Comparison of ENCODE assay signal across 20 cellular contexts in genomic region chr1:41679994-41680393, GRCh38.
DNase-seq lines count a peak whose midpoint lies in the region; ATAC-seq and TF ChIP-seq lines count a peak whose summit lies in the region.
"Had no signal": no experiment of that assay in that cellular context is flagged by ENCODE, and none has a peak within 500 bp of the region (broad histone marks: within the 10 kb centered on the region; RNA-seq: fewer than 3 reads in every experiment).

No MANE protein-coding gene starts in this region.

- no peak for TF ChIP-seq RAD21 in IMR-90 (IDR thresholded peaks at IDR 0.05; ENCODE audit: low read length)

- no peak overlapping the region for H3K9ac ChIP-seq in IMR-90 (ENCODE audit: low read depth, low read length)

- H2BK5ac ChIP-seq in IMR-90 (ENCODE audit: low read depth, low read length, poor library complexity, severe bottlenecking): no peak overlapping the region

- H2BK120ac ChIP-seq in IMR-90 (ENCODE audit: low read depth, low read length): peak overlapping the region; percentile 9; the same call in 1 of the 2 replicates

- in situ Hi-C loops in IMR-90 (cut with MboI; ENCODE audit: low sequenced_read_pairs): no loop called here

- no CpG with 5 or more reads among the region's 1 CpG for WGBS in IMR-90 (ENCODE audit: extremely low coverage in 2 of 2, insufficient read length in 1 of 2), 2 experiments

- H4K5ac ChIP-seq in IMR-90 (ENCODE audit: low read depth, low read length): no peak overlapping the region

- no peaks in the 10 kb centered on the region for H3K27me3 Mint-ChIP-seq in activated CD8-positive, alpha-beta T cell treated with anti-CD3 and anti-CD28 coated beads, Interleukin-2, amount 10 ng/mL, durations not matched to agents 7 days and 5 days (ENCODE audit: low read depth)
- H3K27me3 Mint-ChIP-seq in activated CD8-positive, alpha-beta T cell treated with anti-CD3 and anti-CD28 coated beads for 36 hours: no peaks in the 10 kb centered on the region
- H3K27me3 Mint-ChIP-seq in effector memory CD8-positive, alpha-beta T cell: no peaks in the 10 kb centered on the region
- H3K27me3 Mint-ChIP-seq: CD4-positive, alpha-beta memory T cell had no signal

- H3K36me3 Mint-ChIP-seq in activated CD8-positive, alpha-beta T cell treated with anti-CD3 and anti-CD28 coated beads, Interleukin-2, amount 10 ng/mL, durations not matched to agents 7 days and 5 days (ENCODE audit: low read depth): no peaks in the 10 kb centered on the region
- H3K36me3 Mint-ChIP-seq in activated CD8-positive, alpha-beta T cell treated with anti-CD3 and anti-CD28 coated beads for 36 hours (ENCODE audit: low read depth): no peaks in the 10 kb centered on the region
- peaks cover 5% of the 10 kb centered on the region for H3K36me3 Mint-ChIP-seq in effector memory CD8-positive, alpha-beta T cell (ENCODE audit: insufficient read depth)
- no peaks in the 10 kb centered on the region for H3K36me3 Mint-ChIP-seq in stimulated activated effector memory CD8-positive, alpha-beta T cell treated with anti-CD3 and anti-CD28 coated beads, Interleukin-12 subunit alpha, Interleukin-12 subunit beta, amount 100 ng/mL, for 72 hours
- H3K36me3 Mint-ChIP-seq: CD4-positive, alpha-beta memory T cell had no signal

- no peak for TF ChIP-seq POLR2A in IMR-90 (IDR thresholded peaks at IDR 0.05; ENCODE audit: low read depth, low read length)

- H3K27ac ChIP-seq in IMR-90 (ENCODE audit: insufficient read depth, low read length) (no peak overlapping the region), coronary artery (no peak overlapping the region)

- H3K27me3 ChIP-seq in IMR-90 (ENCODE audit: control insufficient read depth, insufficient read depth, low read length): no peaks in the 10 kb centered on the region
- H3K27me3 ChIP-seq: BE2C had no signal

- H3K4me2 ChIP-seq in IMR-90 (ENCODE audit: low read depth, low read length): no peak overlapping the region

- no peaks in the 10 kb centered on the region for H3K9me3 Mint-ChIP-seq in activated CD8-positive, alpha-beta T cell treated with anti-CD3 and anti-CD28 coated beads, Interleukin-2, amount 10 ng/mL, durations not matched to agents 7 days and 5 days (ENCODE audit: insufficient read depth)
- H3K9me3 Mint-ChIP-seq in activated CD8-positive, alpha-beta T cell treated with anti-CD3 and anti-CD28 coated beads for 36 hours: no peaks in the 10 kb centered on the region
- no peaks in the 10 kb centered on the region for H3K9me3 Mint-ChIP-seq in effector memory CD8-positive, alpha-beta T cell
- no peaks in the 10 kb centered on the region for H3K9me3 Mint-ChIP-seq in stimulated activated effector memory CD8-positive, alpha-beta T cell treated with anti-CD3 and anti-CD28 coated beads, Interleukin-12 subunit alpha, Interleukin-12 subunit beta, amount 100 ng/mL, for 72 hours

- TF ChIP-seq CTCF in activated CD8-positive, alpha-beta T cell treated with anti-CD3 and anti-CD28 coated beads for 36 hours (IDR thresholded peaks at IDR 0.05): no peak
- no peak for TF ChIP-seq CTCF in IMR-90 (conservative IDR thresholded peaks at IDR 0.05; ENCODE audit: low read depth, low read length)
- TF ChIP-seq CTCF in coronary artery (IDR thresholded peaks at IDR 0.05): no peak

- intact Hi-C loops in activated CD8-positive, alpha-beta T cell treated with anti-CD3 and anti-CD28 coated beads for 36 hours (cut with micrococcal nuclease): no loop called here
- intact Hi-C loops in IMR-90 (cut with micrococcal nuclease): no loop called here

- ATAC-seq in activated CD8-positive, alpha-beta T cell treated with anti-CD3 and anti-CD28 coated beads, Interleukin-2, amount 10 ng/mL, durations not matched to agents 7 days and 5 days: no peak
- no peak for ATAC-seq in activated CD8-positive, alpha-beta T cell treated with anti-CD3 and anti-CD28 coated beads for 36 hours
- ATAC-seq in IMR-90 (ENCODE audit: low read depth): no peak
- ATAC-seq in effector memory CD8-positive, alpha-beta T cell (replicated peaks): no peak
- no peak for ATAC-seq in stimulated activated effector memory CD8-positive, alpha-beta T cell treated with anti-CD3 and anti-CD28 coated beads, Interleukin-12 subunit alpha, Interleukin-12 subunit beta, amount 100 ng/mL, for 72 hours
- ATAC-seq in GM21737 (IDR thresholded peaks at IDR 0.05; ENCODE audit: unreplicated experiment): no peak
- ATAC-seq: PC-3 had no signal

- H4K8ac ChIP-seq in IMR-90 (ENCODE audit: low read depth in 2 of 2, low read length in 2 of 2): no peak overlapping the region

- dilution Hi-C loops in IMR-90 (cut with HindIII; ENCODE audit: low sequenced_read_pairs, unreplicated experiment): no loop called here

- H3K4me1 Mint-ChIP-seq in activated CD8-positive, alpha-beta T cell treated with anti-CD3 and anti-CD28 coated beads, Interleukin-2, amount 10 ng/mL, durations not matched to agents 7 days and 5 days (ENCODE audit: low read depth): peaks cover 92% of the 10 kb centered on the region
- H3K4me1 Mint-ChIP-seq in activated CD8-positive, alpha-beta T cell treated with anti-CD3 and anti-CD28 coated beads for 36 hours (ENCODE audit: low read depth): peaks cover 55% of the 10 kb centered on the region
- H3K4me1 Mint-ChIP-seq in effector memory CD8-positive, alpha-beta T cell (ENCODE audit: low read depth in 2 of 2): peaks cover 68 to 72% of the 10 kb centered on the region in 2 donors
- peaks cover 86% of the 10 kb centered on the region for H3K4me1 Mint-ChIP-seq in stimulated activated effector memory CD8-positive, alpha-beta T cell treated with anti-CD3 and anti-CD28 coated beads, Interleukin-12 subunit alpha, Interleukin-12 subunit beta, amount 100 ng/mL, for 72 hours

- H3K4me3 Mint-ChIP-seq in activated CD8-positive, alpha-beta T cell treated with anti-CD3 and anti-CD28 coated beads, Interleukin-2, amount 10 ng/mL, durations not matched to agents 7 days and 5 days: no peak overlapping the region
- H3K4me3 Mint-ChIP-seq in activated CD8-positive, alpha-beta T cell treated with anti-CD3 and anti-CD28 coated beads for 36 hours: no peak overlapping the region
- peak overlapping the region; percentile 53 to 68 for H3K4me3 Mint-ChIP-seq in effector memory CD8-positive, alpha-beta T cell
- H3K4me3 Mint-ChIP-seq in stimulated activated effector memory CD8-positive, alpha-beta T cell treated with anti-CD3 and anti-CD28 coated beads, Interleukin-12 subunit alpha, Interleukin-12 subunit beta, amount 100 ng/mL, for 72 hours: no peak overlapping the region
- H3K4me3 Mint-ChIP-seq: CD4-positive, alpha-beta memory T cell had no signal

- peak overlapping the region; percentile 30 for H2AFZ ChIP-seq in IMR-90 (replicated peaks; ENCODE audit: low read length, poor library complexity)

- H2BK20ac ChIP-seq in IMR-90 (ENCODE audit: low read depth, low read length): peak overlapping the region; percentile 24; the same call in 1 of the 2 replicates

- peak overlapping the region; percentile 85; the same call in 1 of the 2 replicates for H3K4ac ChIP-seq in IMR-90 (ENCODE audit: low read depth, low read length)

- H2AK9ac ChIP-seq in IMR-90 (replicated peaks; ENCODE audit: low read depth, low read length, poor library complexity): peak overlapping the region; percentile 50

- H3K23ac ChIP-seq in IMR-90 (ENCODE audit: low read depth, low read length): no peak overlapping the region

- peak overlapping the region; percentile 65; the same call in 1 of the 2 replicates for H2AK5ac ChIP-seq in IMR-90 (ENCODE audit: low read depth, low read length)

- CTCF ChIA-PET in activated CD8-positive, alpha-beta T cell treated with anti-CD3 and anti-CD28 coated beads, Interleukin-2, amount 10 ng/mL, durations not matched to agents 7 days and 5 days (lab: Charles Lee): interaction anchor here (1.2 kb wide), 1 partner anchor 10 kb away, joined by 3 read pairs; no protein-coding TSS in a partner anchor
- CTCF ChIA-PET in activated CD8-positive, alpha-beta T cell treated with anti-CD3 and anti-CD28 coated beads for 36 hours (lab: Charles Lee): no interaction called here
- CTCF ChIA-PET in IMR-90 (lab: Yijun Ruan, JAX): interaction anchor here (0.7 kb wide), 1 partner anchor 8 kb away, joined by 3 read pairs; no protein-coding TSS in a partner anchor

- BruUV-seq in IMR-90 (replicated peaks; lab: Mats Ljungman, UMichigan): no TSS peak

- H3K56ac ChIP-seq in IMR-90 (ENCODE audit: extremely low read depth, insufficient read depth, low read length): no peak overlapping the region

- H3K79me1 ChIP-seq in IMR-90 (ENCODE audit: low read depth in 1 of 2, low read length in 2 of 2): no peaks in the 10 kb centered on the region

- no peaks in the 10 kb centered on the region for H3K36me3 ChIP-seq in IMR-90 (ENCODE audit: control insufficient read depth, insufficient read depth, low read length)
- H3K36me3 ChIP-seq: BE2C had no signal

- no peaks in the 10 kb centered on the region for H3K9me3 ChIP-seq in IMR-90 (ENCODE audit: control insufficient read depth, insufficient read depth, low read length)
- H3K9me3 ChIP-seq: BE2C had no signal

- H3K4me3 ChIP-seq in IMR-90 (ENCODE audit: insufficient read depth, low read depth, low read length) (no peak overlapping the region), coronary artery (no peak overlapping the region)

- H4K91ac ChIP-seq in IMR-90 (ENCODE audit: insufficient read depth, low read depth, low read length): peak overlapping the region; percentile 65; the same call in 1 of the 2 replicates

- POLR2A ChIA-PET in activated CD8-positive, alpha-beta T cell treated with anti-CD3 and anti-CD28 coated beads, Interleukin-2, amount 10 ng/mL, durations not matched to agents 7 days and 5 days (lab: Charles Lee): interaction anchor here (0.8 to 0.9 kb wide), 2 partner anchors 40 to 113 kb away, joined by 3 read pairs; no protein-coding TSS in a partner anchor
- POLR2A ChIA-PET in activated CD8-positive, alpha-beta T cell treated with anti-CD3 and anti-CD28 coated beads for 36 hours (lab: Charles Lee): interaction anchor here (1.0 to 4.2 kb wide), 3 partner anchors 8 to 117 kb away, joined by 3 to 40 read pairs (median 3); no protein-coding TSS in a partner anchor
- POLR2A ChIA-PET in IMR-90 (lab: Charles Lee; ENCODE audit: unreplicated experiment): no interaction called here

- H3K14ac ChIP-seq in IMR-90 (replicated peaks; ENCODE audit: low read depth, low read length): no peak overlapping the region; the same call in 1 of the 2 replicates

- peaks cover 43% of the 10 kb centered on the region for H3K9me1 ChIP-seq in IMR-90 (ENCODE audit: insufficient read depth, low read length)

- peaks cover 22% of the 10 kb centered on the region for H3K4me1 ChIP-seq in IMR-90 (ENCODE audit: control insufficient read depth, insufficient read depth, low read length)
- H3K4me1 ChIP-seq: BE2C had no signal

- peak overlapping the region; percentile 69; the same call in 2 of the 3 replicates for H2BK15ac ChIP-seq in IMR-90 (ENCODE audit: low read depth, low read length)

- no peak for DNase-seq in activated CD8-positive, alpha-beta T cell treated with anti-CD3 and anti-CD28 coated beads, Interleukin-2, amount 10 ng/mL, durations not matched to agents 7 days and 5 days
- DNase-seq in activated CD8-positive, alpha-beta T cell treated with anti-CD3 and anti-CD28 coated beads for 36 hours: no peak
- DNase-seq in IMR-90 (no peak), coronary artery (ENCODE audit: low spot score) (no peak)
- DNase-seq in effector memory CD8-positive, alpha-beta T cell: no peak
- DNase-seq in stimulated activated effector memory CD8-positive, alpha-beta T cell treated with anti-CD3 and anti-CD28 coated beads, Interleukin-12 subunit alpha, Interleukin-12 subunit beta, amount 100 ng/mL, for 72 hours (ENCODE audit: low spot score in 2 of 2): no peak
- DNase-seq in stimulated activated CD4-positive, alpha-beta T cell treated with anti-CD3 and anti-CD28 coated beads, Interleukin-4, amount 100 ng/mL, for 4 hours: no peak
- DNase-seq: BE2C; Calu3; CD4-positive, alpha-beta memory T cell; DMS53; GOT3; NCI-H1105 treated with DMSO at 0.1 percent for 48 hours; NCI-H1694 treated with DMSO at 0.1 percent for 48 hours; NCI-H2227 treated with DMSO at 0.1 percent for 48 hours; NCI-H524 treated with DMSO at 0.1 percent for 48 hours; PC-3; RPMI8226; SIG-M5 had no signal

- no peak overlapping the region for H3K18ac ChIP-seq in IMR-90 (ENCODE audit: low read depth, low read length)

- H4K20me1 ChIP-seq in IMR-90 (ENCODE audit: insufficient read depth, low read length): no peaks in the 10 kb centered on the region

- peak overlapping the region; percentile 26 for H3K27ac Mint-ChIP-seq in activated CD8-positive, alpha-beta T cell treated with anti-CD3 and anti-CD28 coated beads, Interleukin-2, amount 10 ng/mL, durations not matched to agents 7 days and 5 days
- no peak overlapping the region for H3K27ac Mint-ChIP-seq in activated CD8-positive, alpha-beta T cell treated with anti-CD3 and anti-CD28 coated beads for 36 hours
- peak overlapping the region in 1 of 2 donors; percentile 75 for H3K27ac Mint-ChIP-seq in effector memory CD8-positive, alpha-beta T cell
- peak overlapping the region; percentile 93 for H3K27ac Mint-ChIP-seq in stimulated activated effector memory CD8-positive, alpha-beta T cell treated with anti-CD3 and anti-CD28 coated beads, Interleukin-12 subunit alpha, Interleukin-12 subunit beta, amount 100 ng/mL, for 72 hours

Comparison
In these comparisons a context has a peak if more than half of its experiments do, and no peak if none do; other contexts are left out.
1. H3K4me3 Mint-ChIP-seq: peak in effector memory CD8-positive, alpha-beta T cell (2 of 2); none in activated CD8-positive, alpha-beta T cell treated with anti-CD3 and anti-CD28 coated beads, Interleukin-2, amount 10 ng/mL, durations not matched to agents 7 days and 5 days (single experiment), activated CD8-positive, alpha-beta T cell treated with anti-CD3 and anti-CD28 coated beads for 36 hours (single experiment) and stimulated activated effector memory CD8-positive, alpha-beta T cell treated with anti-CD3 and anti-CD28 coated beads, Interleukin-12 subunit alpha, Interleukin-12 subunit beta, amount 100 ng/mL, for 72 hours (single experiment).